8 cellular contexts compared by ENCODE assay signal in the genomic region with DNA sequence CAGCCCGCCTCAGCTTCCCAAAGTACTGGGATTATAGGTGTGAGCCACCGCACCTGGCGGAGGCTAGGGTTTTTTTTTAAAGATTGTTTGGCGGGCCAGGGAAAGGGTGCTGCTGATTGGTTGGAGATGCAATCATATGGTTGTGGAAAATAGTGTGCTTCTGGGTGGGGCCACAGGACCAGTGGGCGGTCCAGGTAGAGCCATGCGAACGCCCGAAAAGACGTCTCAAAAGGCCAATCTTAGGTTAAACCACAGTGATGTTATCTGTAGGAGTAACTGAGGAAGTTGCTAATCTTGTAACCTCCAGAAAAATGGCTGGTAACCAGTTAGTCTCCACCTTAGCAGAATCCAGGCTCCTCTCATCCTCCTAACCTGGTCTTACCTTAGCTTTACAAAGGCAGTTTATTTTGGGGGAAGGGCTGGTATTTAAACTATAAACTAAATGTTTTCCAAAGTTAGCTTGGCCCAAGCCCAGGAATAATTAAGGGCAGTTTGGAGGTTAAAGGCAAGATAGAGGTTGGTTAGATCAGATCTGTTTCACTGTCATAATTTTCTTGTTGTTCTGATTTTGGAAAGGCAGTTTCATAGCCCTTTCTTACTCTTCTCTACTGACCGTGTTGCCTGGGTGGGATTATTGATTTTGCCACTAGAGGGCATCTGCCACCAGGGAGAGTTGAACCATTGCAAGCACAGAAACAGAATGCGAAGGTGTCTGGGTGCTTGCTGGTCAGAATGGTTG.
DNase-seq lines count a peak whose midpoint lies in the region; ATAC-seq and TF ChIP-seq lines count a peak whose summit lies in the region.

No MANE protein-coding gene starts in this region.

- peaks cover 86% of the 10 kb centered on the region for H3K79me2 ChIP-seq in Karpas-422 (ENCODE audit: low read length)

- intact Hi-C loops in adrenal gland (cut with DNase I) (loop anchor here (5.0 kb wide), 2 partner anchors 337 to 342 kb away; no protein-coding TSS in a partner anchor), right cardiac atrium (cut with DNase I) (no loop called here), sciatic nerve (cut with DNase I) (no loop called here)

- peak; percentile 64 to 79 (median 74) for TF ChIP-seq CTCF in adrenal gland (IDR thresholded peaks at IDR 0.05)

- H3K27ac ChIP-seq in Karpas-422 (ENCODE audit: low read length) (no peak overlapping the region), adrenal gland (no peak overlapping the region), right cardiac atrium (ENCODE audit: low read length) (no peak overlapping the region)

- 72 to 77% (median 74%) methylated on average over 10 to 11 of the region's 11 CpGs for WGBS in adrenal gland, 4 donors
- WGBS in right cardiac atrium: 78% methylated on average over 11 of the region's 11 CpGs

- H3K9me2 ChIP-seq in Karpas-422 (replicated peaks; ENCODE audit: insufficient read depth, low read length): no peaks in the 10 kb centered on the region

- H3K36me3 ChIP-seq in Karpas-422 (ENCODE audit: insufficient read depth, low read length) (peaks cover 87% of the 10 kb centered on the region), adrenal gland (replicated peaks in 1 of 2) (no peaks in the 10 kb centered on the region)

- peak; percentile 64 to 73 for ATAC-seq in right cardiac atrium
- ATAC-seq in sciatic nerve: peak; percentile 59
- no peak for ATAC-seq in GM18511 (IDR thresholded peaks at IDR 0.05; ENCODE audit: unreplicated experiment)

- H3K9ac ChIP-seq in Karpas-422 (ENCODE audit: low read length): no peak overlapping the region

- peaks cover 43% of the 10 kb centered on the region for H4K20me1 ChIP-seq in Karpas-422 (ENCODE audit: insufficient read depth, low read depth, low read length)

- H3K9me3 ChIP-seq in Karpas-422 (ENCODE audit: low read length) (no peaks in the 10 kb centered on the region), adrenal gland (replicated peaks in 1 of 3) (no peaks in the 10 kb centered on the region), right cardiac atrium (ENCODE audit: control insufficient read depth, low read length) (no peaks in the 10 kb centered on the region)

- no peak overlapping the region for H3K4me2 ChIP-seq in Karpas-422 (ENCODE audit: low read depth, low read length, poor library complexity, severe bottlenecking)

- peaks cover 6% of the 10 kb centered on the region; the same call in 1 of the 2 replicates for H3K4me1 ChIP-seq in Karpas-422 (ENCODE audit: low read length)
- H3K4me1 ChIP-seq in adrenal gland (replicated peaks in 1 of 2): no peaks in the 10 kb centered on the region
- no peaks in the 10 kb centered on the region for H3K4me1 ChIP-seq in right cardiac atrium (ENCODE audit: control insufficient read depth, insufficient read depth, low read length)

- no peak for TF ChIP-seq POLR2A in adrenal gland (IDR thresholded peaks at IDR 0.05)

- no peak overlapping the region for H2AFZ ChIP-seq in Karpas-422 (ENCODE audit: low read length)

- peak; percentile 37 to 72 for DNase-seq in NCI-H524 (lab: John Stamatoyannopoulos, UW)
- DNase-seq in NCI-H524 treated with DMSO at 0.1 percent for 48 hours (lab: John Stamatoyannopoulos, UW): no peak
- DNase-seq in Karpas-422: peak; percentile 85
- peak; percentile 47 for DNase-seq in SKM-1 treated with dmso at 0.1 percent for 144 hours (lab: John Stamatoyannopoulos, UW; ENCODE audit: unreplicated experiment)
- peak; percentile 47 to 77 (median 58) for DNase-seq in adrenal gland
- DNase-seq in right cardiac atrium: no peak
- no peak for DNase-seq in sciatic nerve (ENCODE audit: low spot score)

- no peaks in the 10 kb centered on the region for H3K27me3 ChIP-seq in Karpas-422 (ENCODE audit: low read length)
- H3K27me3 ChIP-seq in adrenal gland: no peaks in the 10 kb centered on the region
- no peaks in the 10 kb centered on the region for H3K27me3 ChIP-seq in right cardiac atrium (ENCODE audit: control insufficient read depth, insufficient read depth)

- H3K4me3 ChIP-seq in Karpas-422 (ENCODE audit: low read length) (no peak overlapping the region), adrenal gland (no peak overlapping the region), right cardiac atrium (ENCODE audit: low read length) (no peak overlapping the region)

Comparison
In these comparisons a context has a peak if more than half of its experiments do, and no peak if none do; other contexts are left out.
1. DNase-seq: peak in NCI-H524 (2 of 2), Karpas-422 (single experiment), SKM-1 treated with dmso at 0.1 percent for 144 hours (single experiment) and adrenal gland (7 of 7); none in NCI-H524 treated with DMSO at 0.1 percent for 48 hours (single experiment), right cardiac atrium (0 of 3) and sciatic nerve (single experiment).
2. intact Hi-C loops: an anchor here in adrenal gland (5.0 kb wide); none called in right cardiac atrium and sciatic nerve.